13 cellular contexts compared by ENCODE assay signal in the genomic region with DNA sequence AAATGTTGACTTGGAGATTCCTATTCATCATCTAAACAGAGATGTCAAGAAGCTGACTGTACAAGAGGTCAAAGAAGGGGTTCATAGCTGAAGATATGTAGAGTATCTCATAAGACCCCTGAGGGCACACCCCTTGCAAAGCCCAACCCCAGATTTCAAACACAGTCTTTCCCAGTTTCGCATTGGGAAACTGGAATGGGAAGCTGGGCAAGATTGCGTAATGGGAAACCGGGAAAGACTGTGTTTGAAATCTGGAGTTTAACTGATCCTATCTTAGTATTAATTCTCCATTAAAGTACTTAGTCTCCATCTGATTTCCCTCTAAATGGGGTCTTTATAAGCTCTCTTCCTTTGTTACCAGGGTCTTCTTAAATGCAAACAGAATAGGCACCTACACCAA.
DNase-seq lines count a peak whose midpoint lies in the region; TF ChIP-seq lines count a peak whose summit lies in the region.
"Had no signal": no experiment of that assay in that cellular context is flagged by ENCODE, and none has a peak within 500 bp of the region (broad histone marks: within the 10 kb centered on the region; RNA-seq: fewer than 3 reads in every experiment).

No MANE protein-coding gene starts in this region.

- H3K9ac ChIP-seq in colonic mucosa (ENCODE audit: low read depth in 2 of 2, low read length in 2 of 2), result no peak overlapping the region
- H3K9ac ChIP-seq: GM23248 had no signal

- peaks cover 0 to 7% (median 0%) of the 10 kb centered on the region in 5 donors for H3K9me3 Mint-ChIP-seq in CD8-positive, alpha-beta memory T cell
- H3K9me3 Mint-ChIP-seq: CD14-positive monocyte had no signal

- peaks cover 66% of the 10 kb centered on the region for H3K4me1 ChIP-seq in CD8-positive, alpha-beta memory T cell (ENCODE audit: insufficient read depth, low read length)
- no peaks in the 10 kb centered on the region for H3K4me1 ChIP-seq in colonic mucosa

- TF ChIP-seq CTCF in epithelial cell of esophagus (IDR thresholded peaks at IDR 0.05; ENCODE audit: insufficient read depth, low read depth, low read length, missing control alignments) (no peak), colonic mucosa (IDR thresholded peaks at IDR 0.05) (no peak)

- no peaks in the 10 kb centered on the region for H3K9me3 ChIP-seq in CD8-positive, alpha-beta memory T cell (ENCODE audit: low read length)
- H3K9me3 ChIP-seq in colonic mucosa, result no peaks in the 10 kb centered on the region

- no peak overlapping the region for H3K27ac Mint-ChIP-seq in CD8-positive, alpha-beta memory T cell
- H3K27ac Mint-ChIP-seq: CD14-positive monocyte had no signal

- TF ChIP-seq RAD21 in Ishikawa (IDR thresholded peaks at IDR 0.05; ENCODE audit: low read depth), result no peak

- no peak overlapping the region for H3K4me3 Mint-ChIP-seq in CD8-positive, alpha-beta memory T cell
- H3K4me3 Mint-ChIP-seq: CD14-positive monocyte had no signal

- CTCF ChIA-PET in CD8-positive, alpha-beta memory T cell (lab: Charles Lee), result interaction anchor here (0.7 to 1.3 kb wide), 2 partner anchors 9 to 16 kb away, joined by 3 to 9 read pairs; no protein-coding TSS in a partner anchor

- DNase-seq in CD8-positive, alpha-beta memory T cell, result no peak
- peak; percentile 15 for DNase-seq in epithelial cell of esophagus (ENCODE audit: low read depth)
- no peak for DNase-seq in OCI-M1 (lab: John Stamatoyannopoulos, UW)
- no peak for DNase-seq in NCI-H69 (lab: John Stamatoyannopoulos, UW)
- DNase-seq in colonic mucosa, result no peak
- DNase-seq: Calu3, DMS 273 treated with DMSO at 0.1 percent for 48 hours, GM23248, H7, KBM-7 had no signal

- intact Hi-C loops in colonic mucosa (cut with DNase I), result no loop called here

- H3K36me3 ChIP-seq in CD8-positive, alpha-beta memory T cell (ENCODE audit: insufficient read depth, low read length), result no peaks in the 10 kb centered on the region
- no peaks in the 10 kb centered on the region for H3K36me3 ChIP-seq in colonic mucosa

- peak overlapping the region; percentile 14 for H3K4me3 ChIP-seq in CD8-positive, alpha-beta memory T cell (ENCODE audit: low read length)
- H3K4me3 ChIP-seq in epithelial cell of esophagus (ENCODE audit: low read length) (no peak overlapping the region), colonic mucosa (no peak overlapping the region)
- H3K4me3 ChIP-seq: GM12878, GM23248 had no signal

- POLR2A ChIA-PET in CD8-positive, alpha-beta memory T cell (lab: Charles Lee), result interaction anchor here (0.9 kb wide), 2 partner anchors 8 to 10 kb away, joined by 3 read pairs; no protein-coding TSS in a partner anchor

- H3K27me3 ChIP-seq in CD8-positive, alpha-beta memory T cell (ENCODE audit: insufficient read depth, low read length, poor library complexity, severe bottlenecking), result no peaks in the 10 kb centered on the region
- no peaks in the 10 kb centered on the region for H3K27me3 ChIP-seq in colonic mucosa

- no peaks in the 10 kb centered on the region for H3K27me3 Mint-ChIP-seq in CD8-positive, alpha-beta memory T cell

- no peak overlapping the region for H3K27ac ChIP-seq in CD8-positive, alpha-beta memory T cell (ENCODE audit: low read depth, low read length)
- H3K27ac ChIP-seq in colonic mucosa, result no peak overlapping the region
- H3K27ac ChIP-seq: GM23248 had no signal

- no peak for TF ChIP-seq EP300 in Ishikawa (IDR thresholded peaks at IDR 0.05; ENCODE audit: borderline replicate concordance)

- H3K36me3 Mint-ChIP-seq in CD8-positive, alpha-beta memory T cell, result peaks cover 0 to 4% (median 0%) of the 10 kb centered on the region in 3 donors
- H3K36me3 Mint-ChIP-seq: CD14-positive monocyte had no signal

- peaks cover 0 to 11% (median 5%) of the 10 kb centered on the region in 3 donors for H3K4me1 Mint-ChIP-seq in CD8-positive, alpha-beta memory T cell
- H3K4me1 Mint-ChIP-seq: CD14-positive monocyte had no signal

TF ChIP-seq in Ishikawa, 13 proteins besides CTCF, POLR2A, EP300 and RAD21:
- TF ChIP-seq FOXM1 (IDR thresholded peaks at IDR 0.05; ENCODE audit: borderline replicate concordance, low read depth) (no peak), CEBPB (IDR thresholded peaks at IDR 0.05) (0 out of 2 replicates have a peak, but pooled peaks have one; percentile 54), EGR1 (IDR thresholded peaks at IDR 0.05) (no peak)
